In genomic region chr13:95075506-95075905, GRCh38 we compare ENCODE assay signal across 21 cellular contexts.
"Had no signal": no experiment of that assay in that cellular context is flagged by ENCODE, and none has a peak within 500 bp of the region (broad histone marks: within the 10 kb centered on the region; RNA-seq: fewer than 3 reads in every experiment).

No MANE protein-coding gene starts in this region.

- H3K27ac Mint-ChIP-seq: natural killer cell; stimulated activated naive B cell treated with anti-CD40 and anti-IgM and Interleukin-4, amounts not matched to agents 10 μg/mL and 1 μg/mL and 100 μg/mL, for 72 hours; stimulated activated naive CD8-positive, alpha-beta T cell treated with anti-CD3 and anti-CD28 coated beads, Interleukin-15, Interleukin-2, amounts not matched to agents 100 ng/mL and 50 ng/mL, for 24 hours had no signal

- H3K4me3 Mint-ChIP-seq: natural killer cell; neural crest cell; stimulated activated naive B cell treated with anti-CD40 and anti-IgM and Interleukin-4, amounts not matched to agents 10 μg/mL and 1 μg/mL and 100 μg/mL, for 72 hours; stimulated activated naive CD8-positive, alpha-beta T cell treated with anti-CD3 and anti-CD28 coated beads, Interleukin-15, Interleukin-2, amounts not matched to agents 100 ng/mL and 50 ng/mL, for 24 hours had no signal

- H3K36me3 ChIP-seq: thoracic aorta, tibial nerve had no signal

- H3K4me1 ChIP-seq: esophagus squamous epithelium, lower lobe of right lung, psoas muscle, sigmoid colon, spleen, tibial nerve, upper lobe of left lung had no signal

- H3K9me3 Mint-ChIP-seq: natural killer cell, neural crest cell had no signal

- H3K27me3 ChIP-seq: esophagus squamous epithelium, sigmoid colon, spleen, tibial nerve, upper lobe of left lung had no signal

- DNase-seq: dermis blood vessel endothelial cell; effector memory CD4-positive, alpha-beta T cell; erythroblast; esophagus squamous epithelium; foreskin melanocyte; hypothalamus; left ventricle myocardium superior; lower lobe of right lung; natural killer cell; psoas muscle; right cardiac atrium; sigmoid colon; spleen; stimulated activated naive B cell treated with anti-CD40 and anti-IgM and Interleukin-4, amounts not matched to agents 10 μg/mL and 1 μg/mL and 100 μg/mL, for 72 hours; upper lobe of left lung had no signal

- H3K4me3 ChIP-seq: coronary artery, esophagus squamous epithelium, lower lobe of right lung, psoas muscle, sigmoid colon, skin epidermis, spleen, thoracic aorta, tibial nerve, upper lobe of left lung had no signal

- H3K36me3 Mint-ChIP-seq: natural killer cell had no signal

- ATAC-seq: left ventricle myocardium superior; lower lobe of right lung; natural killer cell; psoas muscle; right cardiac atrium; stimulated activated naive B cell treated with anti-CD40 and anti-IgM and Interleukin-4, amounts not matched to agents 10 μg/mL and 1 μg/mL and 100 μg/mL, for 72 hours had no signal

- H3K9me3 ChIP-seq: esophagus squamous epithelium, lower lobe of right lung, psoas muscle, sigmoid colon, spleen, thoracic aorta, tibial nerve, upper lobe of left lung had no signal

- H3K4me1 Mint-ChIP-seq: natural killer cell; stimulated activated naive B cell treated with anti-CD40 and anti-IgM and Interleukin-4, amounts not matched to agents 10 μg/mL and 1 μg/mL and 100 μg/mL, for 72 hours had no signal

- H3K27ac ChIP-seq: coronary artery, esophagus squamous epithelium, lower lobe of right lung, psoas muscle, sigmoid colon, skin epidermis, spleen, thoracic aorta, tibial nerve, upper lobe of left lung had no signal

- H3K27me3 Mint-ChIP-seq: stimulated activated naive B cell treated with anti-CD40 and anti-IgM and Interleukin-4, amounts not matched to agents 10 μg/mL and 1 μg/mL and 100 μg/mL, for 72 hours; stimulated activated naive CD8-positive, alpha-beta T cell treated with anti-CD3 and anti-CD28 coated beads, Interleukin-15, Interleukin-2, amounts not matched to agents 100 ng/mL and 50 ng/mL, for 24 hours had no signal
